In genomic region chr11:64534950-64535349, GRCh38 we compare ENCODE assay signal across 24 cellular contexts. TPM values are rescaled to one million over a fixed set of nuclear protein-coding genes. Genes with fewer than 3 reads are reported as not detected.
"Had no signal": no experiment of that assay in that cellular context is flagged by ENCODE, and none has a peak within 500 bp of the region (broad histone marks: within the 10 kb centered on the region; RNA-seq: fewer than 3 reads in every experiment).

No MANE protein-coding gene starts in this region.

- H3K4me3 ChIP-seq: hepatocyte, mucosa of descending colon, thoracic aorta, upper lobe of right lung had no signal

- H3K36me3 ChIP-seq: thoracic aorta, upper lobe of right lung had no signal

- H3K4me1 ChIP-seq: foreskin keratinocyte, upper lobe of right lung had no signal

- DNase-seq: activated CD4-positive, alpha-beta memory T cell treated with anti-CD3 and anti-CD28 coated beads, Interleukin-2, amount 10 ng/mL, durations not matched to agents 7 days and 5 days; activated CD4-positive, alpha-beta T cell treated with anti-CD3 and anti-CD28 coated beads, Interleukin-2, amount 10 ng/mL, durations not matched to agents 24 days and 14 days; activated effector memory CD4-positive, alpha-beta T cell treated with Interleukin-2 at 50 U/mL for 16 hours; activated naive CD4-positive, alpha-beta T cell treated with anti-CD3 and anti-CD28 coated beads for 36 hours; activated T-cell treated with anti-CD3 and anti-CD28 coated beads, Interleukin-2, amount 50 U/mL, for 72 hours; amygdala; effector CD4-positive, alpha-beta T cell; erythroblast; foreskin keratinocyte; immature natural killer cell; kidney glomerular epithelial cell; left ventricle myocardium superior; mucosa of descending colon; stimulated activated CD4-positive, alpha-beta T cell treated with anti-CD3 and anti-CD28 coated beads, Interleukin-4, amount 100 ng/mL, for 24 hours; stimulated activated naive CD4-positive, alpha-beta T cell treated with Interleukin-2 at 50 U/mL for 16 hours; upper lobe of right lung had no signal

- H3K27ac ChIP-seq: foreskin keratinocyte, hepatocyte, thoracic aorta, upper lobe of right lung had no signal

- ATAC-seq: activated T-cell treated with anti-CD3 and anti-CD28 coated beads, Interleukin-2, amount 50 U/mL, for 72 hours; foreskin keratinocyte; left ventricle myocardium superior; mucosa of descending colon; upper lobe of right lung had no signal

- H3K9me3 ChIP-seq: mucosa of descending colon, thoracic aorta, upper lobe of right lung had no signal

- H3K27me3 ChIP-seq: upper lobe of right lung had no signal

RNA-seq across cellular contexts. Expression of gene SLC22A11, which starts 20.8 kb away (rescaled TPM):
- total RNA-seq: activated CD4-positive, alpha-beta memory T cell treated with anti-CD3 and anti-CD28 coated beads, Interleukin-2, amount 10 ng/mL, durations not matched to agents 7 days and 5 days; activated CD4-positive, alpha-beta T cell treated with anti-CD3 and anti-CD28 coated beads, Interleukin-2, amount 10 ng/mL, durations not matched to agents 24 days and 14 days; activated T-cell treated with anti-CD3 and anti-CD28 coated beads, Interleukin-2, amount 50 U/mL, for 72 hours; bronchial epithelial cell; cerebellum; foreskin keratinocyte; left ventricle myocardium superior; omental fat pad; renal cortical epithelial cell; T-helper 2 cell treated with Interferon-gamma antibody and Interleukin-4, amounts not matched to agents 100 ng/mL and 5 ng/mL, for 36 hours; thoracic aorta; upper lobe of right lung had no signal
- polyA plus RNA-seq: foreskin keratinocyte, immature natural killer cell had no signal

RNA-seq across cellular contexts. Expression of gene SLC22A12, which starts 56.1 kb away (rescaled TPM):
- total RNA-seq: activated CD4-positive, alpha-beta memory T cell treated with anti-CD3 and anti-CD28 coated beads, Interleukin-2, amount 10 ng/mL, durations not matched to agents 7 days and 5 days; activated CD4-positive, alpha-beta T cell treated with anti-CD3 and anti-CD28 coated beads, Interleukin-2, amount 10 ng/mL, durations not matched to agents 24 days and 14 days; activated naive CD4-positive, alpha-beta T cell treated with anti-CD3 and anti-CD28 coated beads for 36 hours; activated T-cell treated with anti-CD3 and anti-CD28 coated beads, Interleukin-2, amount 50 U/mL, for 72 hours; bronchial epithelial cell; cerebellum; foreskin keratinocyte; hepatocyte; left ventricle myocardium superior; mucosa of descending colon; neural crest cell; renal cortical epithelial cell; T-helper 2 cell treated with Interferon-gamma antibody and Interleukin-4, amounts not matched to agents 100 ng/mL and 5 ng/mL, for 36 hours; thoracic aorta; upper lobe of right lung had no signal
- polyA plus RNA-seq: foreskin keratinocyte, immature natural killer cell had no signal
